ENCODE assay signal across 1 cellular context in genomic region chr10:98150544-98150943, GRCh38.
TF ChIP-seq lines count a peak whose summit lies in the region.

No MANE protein-coding gene starts in this region.

TF ChIP-seq in IMR-90, 13 proteins besides CTCF, POLR2A, EP300 and RAD21 (continued from another document):
- TF ChIP-seq CEBPB (IDR thresholded peaks at IDR 0.05; ENCODE audit: low read depth, low read length) (no peak), MAFK (IDR thresholded peaks at IDR 0.05; ENCODE audit: low read depth, low read length) (no peak), BHLHE40 (IDR thresholded peaks at IDR 0.05; ENCODE audit: low read depth, low read length) (no peak)
- TF ChIP-seq, protein P1, sequence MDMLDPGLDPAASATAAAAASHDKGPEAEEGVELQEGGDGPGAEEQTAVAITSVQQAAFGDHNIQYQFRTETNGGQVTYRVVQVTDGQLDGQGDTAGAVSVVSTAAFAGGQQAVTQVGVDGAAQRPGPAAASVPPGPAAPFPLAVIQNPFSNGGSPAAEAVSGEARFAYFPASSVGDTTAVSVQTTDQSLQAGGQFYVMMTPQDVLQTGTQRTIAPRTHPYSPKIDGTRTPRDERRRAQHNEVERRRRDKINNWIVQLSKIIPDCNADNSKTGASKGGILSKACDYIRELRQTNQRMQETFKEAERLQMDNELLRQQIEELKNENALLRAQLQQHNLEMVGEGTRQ (IDR thresholded peaks at IDR 0.05; ENCODE audit: low read depth, low read length): no peak
TF ChIP-seq in IMR-90: peak in this region for 0.
